Comparison of ENCODE assay signal across 8 cellular contexts in genomic region chr11:118338637-118339061, GRCh38. TPM values are rescaled to one million over a fixed set of nuclear protein-coding genes. Genes with fewer than 3 reads are reported as not detected.
DNase-seq lines count a peak whose midpoint lies in the region; ATAC-seq lines count a peak whose summit lies in the region.

No MANE protein-coding gene starts in this region.

- H3K36me3 Mint-ChIP-seq in activated naive CD8-positive, alpha-beta T cell treated with anti-CD3 and anti-CD28 coated beads, Interleukin-2, amount 10 ng/mL, durations not matched to agents 7 days and 5 days: peaks cover 43% of the 10 kb centered on the region

- peak overlapping the region; percentile 89 for H3K4me3 Mint-ChIP-seq in activated naive CD8-positive, alpha-beta T cell treated with anti-CD3 and anti-CD28 coated beads, Interleukin-2, amount 10 ng/mL, durations not matched to agents 7 days and 5 days

- H3K27me3 Mint-ChIP-seq in activated naive CD8-positive, alpha-beta T cell treated with anti-CD3 and anti-CD28 coated beads, Interleukin-2, amount 10 ng/mL, durations not matched to agents 7 days and 5 days: no peaks in the 10 kb centered on the region

- DNase-seq in Daoy (ENCODE audit: low read depth): peak; percentile 13
- DNase-seq in T-helper 22 cell (ENCODE audit: low read depth): peak; percentile 87
- peak; percentile 85 for DNase-seq in activated naive CD8-positive, alpha-beta T cell treated with anti-CD3 and anti-CD28 coated beads, Interleukin-2, amount 10 ng/mL, durations not matched to agents 7 days and 5 days
- peak; percentile 90 for DNase-seq in stimulated activated CD4-positive, alpha-beta T cell treated with anti-CD3 and anti-CD28 coated beads, Interleukin-15, amount 100 ng/mL, for 24 hours
- no peak for DNase-seq in NOMO-1 treated with DMSO at 0.1 percent for 48 hours (lab: John Stamatoyannopoulos, UW; ENCODE audit: unreplicated experiment)
- DNase-seq in NCI-H446 (lab: John Stamatoyannopoulos, UW): no peak

- H3K4me1 Mint-ChIP-seq in activated naive CD8-positive, alpha-beta T cell treated with anti-CD3 and anti-CD28 coated beads, Interleukin-2, amount 10 ng/mL, durations not matched to agents 7 days and 5 days: peaks cover 56% of the 10 kb centered on the region

- POLR2A ChIA-PET in activated naive CD8-positive, alpha-beta T cell treated with anti-CD3 and anti-CD28 coated beads, Interleukin-2, amount 10 ng/mL, durations not matched to agents 7 days and 5 days (lab: Charles Lee): interaction anchor here (0.7 to 2.0 kb wide), 10 partner anchors 9 to 454 kb away, joined by 3 to 11 read pairs (median 3); partner anchors contain the start of genes JAML and UBE4A

- no peaks in the 10 kb centered on the region for H3K9me3 Mint-ChIP-seq in activated naive CD8-positive, alpha-beta T cell treated with anti-CD3 and anti-CD28 coated beads, Interleukin-2, amount 10 ng/mL, durations not matched to agents 7 days and 5 days

- H3K27ac Mint-ChIP-seq in activated naive CD8-positive, alpha-beta T cell treated with anti-CD3 and anti-CD28 coated beads, Interleukin-2, amount 10 ng/mL, durations not matched to agents 7 days and 5 days: peak overlapping the region; percentile 97

- ATAC-seq in activated naive CD8-positive, alpha-beta T cell treated with anti-CD3 and anti-CD28 coated beads, Interleukin-2, amount 10 ng/mL, durations not matched to agents 7 days and 5 days (ENCODE audit: low read depth): peak; percentile 65
- ATAC-seq in HG03039 (IDR thresholded peaks at IDR 0.05; ENCODE audit: unreplicated experiment) (no peak), GM21723 (IDR thresholded peaks at IDR 0.05; ENCODE audit: unreplicated experiment) (no peak)

RNA-seq across cellular contexts. Expression of gene CD3D, which starts 3.9 kb away (rescaled TPM):
- 0.51 TPM in 1 of 2 replicates, not detected in the other for total RNA-seq in Daoy (2014; rRNA removed; shearing (Covaris generic))
- total RNA-seq in activated naive CD8-positive, alpha-beta T cell treated with anti-CD3 and anti-CD28 coated beads, Interleukin-2, amount 10 ng/mL, durations not matched to agents 7 days and 5 days: 100 to 1,000 TPM; 424 to 433 TPM

RNA-seq across cellular contexts. Expression of gene CD3G, which starts 5.5 kb away (rescaled TPM):
- not detected in 2 replicates for total RNA-seq in Daoy (2014; rRNA removed; shearing (Covaris generic))
- total RNA-seq in activated naive CD8-positive, alpha-beta T cell treated with anti-CD3 and anti-CD28 coated beads, Interleukin-2, amount 10 ng/mL, durations not matched to agents 7 days and 5 days: 100 to 1,000 TPM; 199 to 212 TPM

RNA-seq across cellular contexts. Expression of gene UBE4A, which starts 20.8 kb away (rescaled TPM):
- 33.8 and 34.7 TPM in 2 replicates for total RNA-seq in Daoy (2014; rRNA removed; shearing (Covaris generic))
- total RNA-seq in activated naive CD8-positive, alpha-beta T cell treated with anti-CD3 and anti-CD28 coated beads, Interleukin-2, amount 10 ng/mL, durations not matched to agents 7 days and 5 days: 10 to 100 TPM; 43.4 to 44.4 TPM

RNA-seq across cellular contexts. Expression of gene CD3E, which starts 34.1 kb away (rescaled TPM):
- not detected in 2 replicates for total RNA-seq in Daoy (2014; rRNA removed; shearing (Covaris generic))
- 100 to 1,000 TPM; 607 to 630 TPM for total RNA-seq in activated naive CD8-positive, alpha-beta T cell treated with anti-CD3 and anti-CD28 coated beads, Interleukin-2, amount 10 ng/mL, durations not matched to agents 7 days and 5 days

Comparison
In these comparisons a context has a peak if more than half of its experiments do, and no peak if none do; other contexts are left out.
1. DNase-seq: peak in Daoy (single experiment), T-helper 22 cell (single experiment), activated naive CD8-positive, alpha-beta T cell treated with anti-CD3 and anti-CD28 coated beads, Interleukin-2, amount 10 ng/mL, durations not matched to agents 7 days and 5 days (single experiment) and stimulated activated CD4-positive, alpha-beta T cell treated with anti-CD3 and anti-CD28 coated beads, Interleukin-15, amount 100 ng/mL, for 24 hours (single experiment); none in NOMO-1 treated with DMSO at 0.1 percent for 48 hours (single experiment) and NCI-H446 (0 of 2).
2. RNA of gene CD3D, which starts 3.9 kb away (total RNA-seq): 424 to 433 TPM in activated naive CD8-positive, alpha-beta T cell treated with anti-CD3 and anti-CD28 coated beads, Interleukin-2, amount 10 ng/mL, durations not matched to agents 7 days and 5 days; 0.51 TPM in Daoy; every median in the first group is over 100 times any median in the second.
3. RNA of gene CD3G, which starts 5.5 kb away (total RNA-seq): 199 to 212 TPM in activated naive CD8-positive, alpha-beta T cell treated with anti-CD3 and anti-CD28 coated beads, Interleukin-2, amount 10 ng/mL, durations not matched to agents 7 days and 5 days; not detected in Daoy; every median in the first group is over 100 times any median in the second.